8 cellular contexts compared by ENCODE assay signal in the genomic region with DNA sequence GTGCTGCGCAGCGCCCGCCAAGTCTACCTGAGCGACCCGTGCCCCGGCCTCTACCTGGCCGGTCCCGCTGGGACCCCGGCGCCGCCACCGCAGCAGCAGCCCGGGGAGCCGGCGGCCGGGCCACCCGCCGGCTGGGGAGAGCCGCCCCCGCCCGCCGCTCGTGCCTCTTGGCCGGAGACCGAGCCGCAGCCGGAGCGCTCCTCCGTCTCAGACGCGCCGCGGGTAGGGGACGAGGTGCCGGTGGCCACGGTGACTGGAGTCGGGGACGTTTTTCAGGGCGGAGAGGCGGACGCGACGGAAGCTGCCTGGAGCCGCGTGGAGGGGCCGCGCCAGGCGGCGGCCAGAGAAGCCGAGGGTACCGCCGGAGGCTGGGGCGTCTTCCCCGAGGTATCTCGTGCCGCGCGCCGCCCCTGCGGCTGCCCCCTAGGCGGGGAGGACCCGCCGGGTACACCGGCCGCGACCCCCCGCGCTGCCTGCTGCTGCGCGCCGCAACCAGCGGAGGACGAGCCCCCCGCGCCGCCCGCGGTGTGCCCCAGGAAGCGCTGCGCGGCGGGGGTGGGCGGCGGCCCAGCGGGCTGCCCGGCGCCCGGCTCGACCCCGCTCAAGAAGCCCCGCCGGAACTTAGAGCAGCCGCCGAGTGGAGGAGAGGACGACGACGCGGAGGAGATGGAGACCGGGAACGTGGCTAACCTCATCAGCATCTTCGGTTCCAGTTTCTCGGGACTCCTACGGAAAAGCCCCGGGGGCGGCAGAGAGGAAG. TPM values are rescaled to one million over a fixed set of nuclear protein-coding genes. Genes with fewer than 3 reads are reported as not detected.
DNase-seq lines count a peak whose midpoint lies in the region; ATAC-seq and TF ChIP-seq lines count a peak whose summit lies in the region.

No MANE protein-coding gene starts in this region.

- in situ Hi-C loops in gastrocnemius medialis (cut with MboI; ENCODE audit: low sequenced_read_pairs in 4 of 4) = loop anchor here in 3 of 4 donors (10.0 kb wide), 2 partner anchors 54 to 56 kb away; partner anchors contain the start of gene MR1 (in 1 of the 3)

- H3K9me3 ChIP-seq in CD4-positive, alpha-beta T cell (ENCODE audit: control insufficient read depth, low read length) = no peaks in the 10 kb centered on the region
- H3K9me3 ChIP-seq in MG63 (no peaks in the 10 kb centered on the region), heart left ventricle (no peaks in the 10 kb centered on the region), gastrocnemius medialis (no peaks in the 10 kb centered on the region)

- H3K4me3 Mint-ChIP-seq in CD4-positive, alpha-beta T cell = peak overlapping the region; percentile 99

- TF ChIP-seq POLR2A in heart left ventricle (IDR thresholded peaks at IDR 0.05) = no peak
- no peak for TF ChIP-seq POLR2A in gastrocnemius medialis (IDR thresholded peaks at IDR 0.05)

- intact Hi-C loops in CD4-positive, alpha-beta T cell (cut with DNase I, micrococcal nuclease) = loop anchor here (2.0 to 5.0 kb wide), 3 partner anchors 56 to 457 kb away; partner anchors contain the start of genes MR1 (in 1 of the 2), STX6 (in 1 of the 2) and XPR1 (in 1 of the 2)
- intact Hi-C loops in heart left ventricle (cut with DNase I) = loop anchor here in 9 of 10 donors (2.0 to 10.0 kb wide), 8 partner anchors 50 to 204 kb away; partner anchors contain the start of genes MR1 (in 1 of the 9) and STX6 (in 1 of the 9)
- intact Hi-C loops in gastrocnemius medialis (cut with DNase I; ENCODE audit: low total_unique reads) = loop anchor here (1.0 to 5.0 kb wide), 4 partner anchors 23 to 207 kb away; partner anchors contain the start of gene STX6

- H3K9me3 Mint-ChIP-seq in CD4-positive, alpha-beta T cell = no peaks in the 10 kb centered on the region

- H3K36me3 ChIP-seq in MG63 (peaks cover 31% of the 10 kb centered on the region), heart left ventricle (peaks cover 0 to 15% (median 4%) of the 10 kb centered on the region in 9 donors), gastrocnemius medialis (peaks cover 0 to 3% of the 10 kb centered on the region in 2 donors)

- H3K36me3 Mint-ChIP-seq in CD4-positive, alpha-beta T cell (ENCODE audit: low read depth) = peaks cover 18% of the 10 kb centered on the region

- H3K4me1 ChIP-seq in heart left ventricle (peaks cover 7 to 57% (median 36%) of the 10 kb centered on the region in 12 donors), gastrocnemius medialis (peaks cover 18 to 40% of the 10 kb centered on the region in 2 donors)

- H3K27ac ChIP-seq in CD4-positive, alpha-beta T cell (ENCODE audit: low read depth, low read length) = peak overlapping the region; percentile 95
- H3K27ac ChIP-seq in heart left ventricle (peak overlapping the region; percentile 82 to 98 (median 94)), gastrocnemius medialis (peak overlapping the region; percentile 89 to 97 (median 96))

- H3K27me3 Mint-ChIP-seq in CD4-positive, alpha-beta T cell = no peaks in the 10 kb centered on the region

- CTCF ChIA-PET in CD4-positive, alpha-beta T cell (lab: Charles Lee) = interaction anchor here (4.3 kb wide), 1 partner anchor 15 kb away, joined by 31 read pairs; no protein-coding TSS in a partner anchor

- POLR2A ChIA-PET in CD4-positive, alpha-beta T cell (lab: Charles Lee) = interaction anchor here (0.5 to 6.5 kb wide), 17 partner anchors 10 to 1207 kb away, joined by 3 to 231 read pairs (median 6); partner anchors contain the start of genes ACBD6, MR1 and TOR1AIP1

- TF ChIP-seq CTCF in CD4-positive, alpha-beta T cell (IDR thresholded peaks at IDR 0.05) = no peak
- TF ChIP-seq CTCF in heart left ventricle (IDR thresholded peaks at IDR 0.05) (no peak), gastrocnemius medialis (IDR thresholded peaks at IDR 0.05 in 4 of 5, conservative IDR thresholded peaks at IDR 0.05 in 1 of 5) (peak in 1 of 5 experiments; percentile 3), GM20000 (IDR thresholded peaks at IDR 0.05; ENCODE audit: extremely low read depth, missing control alignments) (no peak)

- peaks cover 51% of the 10 kb centered on the region for H3K4me1 Mint-ChIP-seq in CD4-positive, alpha-beta T cell (ENCODE audit: low read depth)

- peak overlapping the region; percentile 73 for H3K4me3 ChIP-seq in MG63
- peak overlapping the region; percentile 65 to 95 (median 88) for H3K4me3 ChIP-seq in heart left ventricle
- peak overlapping the region; percentile 79 to 94 (median 87) for H3K4me3 ChIP-seq in gastrocnemius medialis

- peak overlapping the region; percentile 97 for H3K27ac Mint-ChIP-seq in CD4-positive, alpha-beta T cell

- 1% methylated on average over 39 to 105 of the region's 105 CpGs for WGBS in heart left ventricle, 4 donors

- no peaks in the 10 kb centered on the region for H3K27me3 ChIP-seq in CD4-positive, alpha-beta T cell (ENCODE audit: control insufficient read depth, insufficient read depth, low read length)
- H3K27me3 ChIP-seq in MG63 (no peaks in the 10 kb centered on the region), heart left ventricle (no peaks in the 10 kb centered on the region), gastrocnemius medialis (no peaks in the 10 kb centered on the region)

- DNase-seq in CD4-positive, alpha-beta T cell = peak in 8 of 10 experiments; percentile 16 to 52 (median 26)
- peak; percentile 34 for DNase-seq in MG63
- DNase-seq in activated effector memory CD4-positive, alpha-beta T cell treated with Interleukin-2 at 50 U/mL for 16 hours = peak; percentile 19
- peak in 3 of 5 donors; percentile 48 to 67 (median 53) for DNase-seq in heart left ventricle
- no peak for DNase-seq in gastrocnemius medialis
- no peak for DNase-seq in epidermal melanocyte (ENCODE audit: insufficient read length, low spot score)
- no peak for DNase-seq in GM20000 (ENCODE audit: low spot score)

- ATAC-seq in CD4-positive, alpha-beta T cell (ENCODE audit: poor library complexity) = peak; percentile 1
- ATAC-seq in GM21576 (IDR thresholded peaks at IDR 0.05; ENCODE audit: unreplicated experiment) (peak; percentile 1), heart left ventricle (peak in 3 of 4 donors; percentile 2 to 19 (median 9)), gastrocnemius medialis (peak; percentile 6 to 14)

RNA-seq across cellular contexts. Expression of gene IER5, which starts 0.7 kb away (rescaled TPM):
- total RNA-seq in CD4-positive, alpha-beta T cell = 10 to 100 TPM; 53.8 to 54.1 TPM
- 10.5 and 17.8 TPM in 2 replicates for total RNA-seq in MG63 (2014; rRNA removed; shearing (Covaris generic); ENCODE audit: low replicate concordance)
- 10 to 100 TPM; 12.8 to 22.7 (median 18.4) TPM for total RNA-seq in heart left ventricle
- polyA plus RNA-seq in heart left ventricle = 10 to 100 TPM; 19.9 to 23.4 TPM
- 10 to 100 TPM; 18.7 to 39.8 (median 26.1) TPM for total RNA-seq in gastrocnemius medialis

RNA-seq across cellular contexts. Expression of gene MR1, which starts 55.4 kb away (rescaled TPM):
- total RNA-seq in CD4-positive, alpha-beta T cell = 10 to 100 TPM; 16.2 to 18.1 TPM
- 7.6 and 15.3 TPM in 2 replicates for total RNA-seq in MG63 (2014; rRNA removed; shearing (Covaris generic); ENCODE audit: low replicate concordance)
- total RNA-seq in heart left ventricle = 10 to 100 TPM in 2 of 9 donors, 1 to 10 TPM in 7; 2.1 to 21.0 (median 3.8) TPM
- 1 to 10 TPM in 1 of 2 donors, under 1 TPM in 1; 0.65 to 2.4 TPM for polyA plus RNA-seq in heart left ventricle
- total RNA-seq in gastrocnemius medialis = 1 to 10 TPM; 1.6 to 3.5 (median 3.0) TPM

Comparison
In these comparisons a context has a peak if more than half of its experiments do, and no peak if none do; other contexts are left out.
1. DNase-seq: peak in CD4-positive, alpha-beta T cell (8 of 10), MG63 (single experiment), activated effector memory CD4-positive, alpha-beta T cell treated with Interleukin-2 at 50 U/mL for 16 hours (single experiment) and heart left ventricle (3 of 5); none in gastrocnemius medialis (0 of 2), epidermal melanocyte (single experiment) and GM20000 (single experiment).
2. Peak in every context shown above with its lines, with median percentiles within 50 percentile points of each other: ATAC-seq, H3K27ac ChIP-seq and H3K4me3 ChIP-seq.